ENCODE assay signal across 23 cellular contexts in genomic region chr1:2949966-2950925, GRCh38.
DNase-seq lines count a peak whose midpoint lies in the region; ATAC-seq and TF ChIP-seq lines count a peak whose summit lies in the region.
"Had no signal": no experiment of that assay in that cellular context is flagged by ENCODE, and none has a peak within 500 bp of the region (broad histone marks: within the 10 kb centered on the region; RNA-seq: fewer than 3 reads in every experiment).

No MANE protein-coding gene starts in this region.

- H3K9ac ChIP-seq in BLaER1 treated with 17β-estradiol and CSF1 and Interleukin-3, amounts not matched to agents 10 nM and 100 nM, result no peak overlapping the region
- H3K9ac ChIP-seq in PC-3 (ENCODE audit: low read length), result no peak overlapping the region

- no peak overlapping the region for H2AFZ ChIP-seq in PC-3 (ENCODE audit: low read length)

- TF ChIP-seq POLR2A in spleen (IDR thresholded peaks at IDR 0.05), result no peak

- ATAC-seq in PC-3, result peak; percentile 51; the same call in 1 of the 2 replicates
- ATAC-seq in left ventricle myocardium superior, result no peak
- ATAC-seq: activated CD8-positive, alpha-beta T cell treated with anti-CD3 and anti-CD28 coated beads, Interleukin-2, amount 10 ng/mL, durations not matched to agents 7 days and 5 days; gastrocnemius medialis had no signal

- H3K36me3 ChIP-seq in BLaER1 treated with 17β-estradiol and CSF1 and Interleukin-3, amounts not matched to agents 10 nM and 100 nM, result no peaks in the 10 kb centered on the region; a peak in 1 of 22 replicates
- H3K36me3 ChIP-seq in PC-3 (ENCODE audit: low read depth, low read length), result no peaks in the 10 kb centered on the region
- no peaks in the 10 kb centered on the region for H3K36me3 ChIP-seq in spleen
- H3K36me3 ChIP-seq: gastrocnemius medialis had no signal

- H3F3A ChIP-seq in PC-3 (ENCODE audit: low read length, unreplicated experiment), result no peaks in the 10 kb centered on the region

- H3K9me3 ChIP-seq in BLaER1 treated with 17β-estradiol and CSF1 and Interleukin-3, amounts not matched to agents 10 nM and 100 nM (replicated peaks in 1 of 11), result peaks cover 24 to 38% (median 33%) of the 10 kb centered on the region in 11 experiments
- H3K9me3 ChIP-seq in PC-3 (ENCODE audit: low read length), result 0 out of 2 replicates have a peak, but pooled peaks cover 3% of the 10 kb centered on the region
- peaks cover 0 to 39% (median 31%) of the 10 kb centered on the region in 8 donors for H3K9me3 ChIP-seq in spleen

- no peak for TF ChIP-seq CTCF in PC-3 (conservative IDR thresholded peaks at IDR 0.05; ENCODE audit: low read depth, low read length)
- no peak for TF ChIP-seq CTCF in spleen (IDR thresholded peaks at IDR 0.05 in 8 of 11, conservative IDR thresholded peaks at IDR 0.05 in 3 of 11)

- DNase-seq in PC-3 (no peak), left ventricle myocardium superior (peak; percentile 10), spleen (peak; percentile 43), NCI-H1417 treated with DMSO at 0.1 percent for 48 hours (lab: John Stamatoyannopoulos, UW) (no peak), NCI-H510A (lab: John Stamatoyannopoulos, UW) (no peak), OCI-M2 (lab: John Stamatoyannopoulos, UW; ENCODE audit: unreplicated experiment) (no peak)
- DNase-seq: activated CD4-positive, alpha-beta T cell treated with anti-CD3 and anti-CD28 coated beads for 1 hour; activated CD8-positive, alpha-beta T cell treated with anti-CD3 and anti-CD28 coated beads, Interleukin-2, amount 10 ng/mL, durations not matched to agents 7 days and 5 days; activated gamma-delta T cell; activated T-cell treated with anti-CD3 and anti-CD28 coated beads for 4 hours; CD4-positive, CD25-positive, alpha-beta regulatory T cell; DMS 273 treated with DMSO at 0.1 percent for 48 hours; gastrocnemius medialis; IMR-90; mammary epithelial cell; NCI-H1092 treated with DMSO at 0.1 percent for 48 hours; NCI-H2081; NCI-H446; OCI-M1; stimulated activated CD4-positive, alpha-beta T cell treated with anti-CD3 and anti-CD28 coated beads, Interleukin-12 subunit alpha, Interleukin-12 subunit beta, amount 100 ng/mL, for 4 hours; stimulated activated CD4-positive, alpha-beta T cell treated with anti-CD3 and anti-CD28 coated beads, Interleukin-4, amount 100 ng/mL, for 24 hours; stimulated activated naive CD4-positive, alpha-beta T cell had no signal

- peak overlapping the region; percentile 20 to 79 (median 55) for H3K4me2 ChIP-seq in BLaER1 treated with 17β-estradiol and CSF1 and Interleukin-3, amounts not matched to agents 10 nM and 100 nM
- no peak overlapping the region for H3K4me2 ChIP-seq in PC-3 (ENCODE audit: low read length)

- no peaks in the 10 kb centered on the region for H3K79me2 ChIP-seq in PC-3 (ENCODE audit: low read length)

- H3K4me1 ChIP-seq in BLaER1 treated with 17β-estradiol and CSF1 and Interleukin-3, amounts not matched to agents 10 nM and 100 nM, result peaks cover 34 to 81% (median 62%) of the 10 kb centered on the region in 10 experiments
- H3K4me1 ChIP-seq in PC-3 (ENCODE audit: insufficient read depth, low read length) (no peaks in the 10 kb centered on the region), spleen (peaks cover 0 to 8% (median 4%) of the 10 kb centered on the region in 6 donors)
- H3K4me1 ChIP-seq: gastrocnemius medialis had no signal

- POLR2A ChIA-PET in PC-3 (lab: Charles Lee; ENCODE audit: unreplicated experiment), result no interaction called here

- peaks cover 0 to 11% (median 0%) of the 10 kb centered on the region in 11 experiments; a peak in 2 of 22 replicates for H4K20me1 ChIP-seq in BLaER1 treated with 17β-estradiol and CSF1 and Interleukin-3, amounts not matched to agents 10 nM and 100 nM
- peaks cover 5% of the 10 kb centered on the region; the same call in 1 of the 2 replicates for H4K20me1 ChIP-seq in PC-3 (ENCODE audit: low read length)

- no peaks in the 10 kb centered on the region for H3K9me2 ChIP-seq in PC-3 (replicated peaks; ENCODE audit: low read length)

- peak overlapping the region in 1 of 11 experiments; percentile 44; a peak in 2 of 22 replicates for H3K27ac ChIP-seq in BLaER1 treated with 17β-estradiol and CSF1 and Interleukin-3, amounts not matched to agents 10 nM and 100 nM
- no peak overlapping the region for H3K27ac ChIP-seq in PC-3 (ENCODE audit: low read length)
- H3K27ac ChIP-seq in spleen, result peak overlapping the region in 1 of 8 donors; percentile 25
- H3K27ac ChIP-seq: gastrocnemius medialis had no signal

- H3K27me3 ChIP-seq in BLaER1 treated with 17β-estradiol and CSF1 and Interleukin-3, amounts not matched to agents 10 nM and 100 nM, result peaks cover 14 to 36% (median 28%) of the 10 kb centered on the region in 11 experiments
- H3K27me3 ChIP-seq in PC-3 (ENCODE audit: low read length), result peaks cover 88% of the 10 kb centered on the region
- peaks cover 0 to 52% (median 7%) of the 10 kb centered on the region in 7 donors for H3K27me3 ChIP-seq in spleen (replicated peaks in 1 of 7)

- WGBS in spleen, 5 donors, result 77 to 83% (median 81%) methylated on average over 20 to 29 of the region's 29 CpGs

- no TSS peak for BruUV-seq in PC-3 (replicated peaks; lab: Mats Ljungman, UMichigan)

- H3K4me3 ChIP-seq in BLaER1 treated with 17β-estradiol and CSF1 and Interleukin-3, amounts not matched to agents 10 nM and 100 nM, result no peak overlapping the region
- H3K4me3 ChIP-seq in PC-3 (ENCODE audit: low read length) (no peak overlapping the region), spleen (no peak overlapping the region)
- H3K4me3 ChIP-seq: gastrocnemius medialis had no signal

- CTCF ChIA-PET in PC-3 (lab: Charles Lee), result no interaction called here

- intact Hi-C loops in PC-3 (cut with micrococcal nuclease), result no loop called here
- intact Hi-C loops in left ventricle myocardium superior (cut with micrococcal nuclease), result no loop called here
- intact Hi-C loops in spleen (cut with DNase I; ENCODE audit: low total_unique reads), result no loop called here

Comparison
In these comparisons a context has a peak if more than half of its experiments do, and no peak if none do; other contexts are left out.
1. DNase-seq: peak in left ventricle myocardium superior (single experiment) and spleen (single experiment); none in PC-3 (single experiment), NCI-H1417 treated with DMSO at 0.1 percent for 48 hours (single experiment), NCI-H510A (single experiment) and OCI-M2 (single experiment).